Comparison of ENCODE assay signal across 7 cellular contexts in the genomic region with DNA sequence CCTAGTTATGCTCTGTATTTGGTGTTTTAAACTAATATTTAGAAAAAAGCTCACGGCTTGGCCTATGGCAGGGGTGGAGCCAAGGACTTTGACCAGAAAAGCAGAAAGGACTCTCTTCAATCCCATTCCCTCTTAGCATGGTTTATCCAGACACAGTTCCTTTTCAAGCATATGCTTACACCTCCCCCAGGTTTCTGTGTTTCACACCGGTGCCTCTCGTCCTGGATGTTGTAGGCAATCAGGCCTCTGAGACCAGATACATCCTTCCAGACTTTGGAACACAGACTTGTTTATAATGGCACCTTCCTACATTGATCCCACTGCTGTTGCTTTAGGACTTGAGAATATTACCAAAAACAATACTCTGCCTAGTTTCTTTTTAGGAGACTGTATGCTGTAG.
"Had no signal": no experiment of that assay in that cellular context is flagged by ENCODE, and none has a peak within 500 bp of the region (broad histone marks: within the 10 kb centered on the region; RNA-seq: fewer than 3 reads in every experiment).

No MANE protein-coding gene starts in this region.

- H3K27ac Mint-ChIP-seq: IgD-negative memory B cell had no signal

- H3K27me3 Mint-ChIP-seq: IgD-negative memory B cell had no signal

- H3K4me3 ChIP-seq: K562 had no signal

- H3K4me1 Mint-ChIP-seq: IgD-negative memory B cell had no signal

- H3K36me3 Mint-ChIP-seq: IgD-negative memory B cell had no signal

- H3K27ac ChIP-seq: HL-60 had no signal

- DNase-seq: IMR-90, KBM-7 had no signal

- H3K4me3 Mint-ChIP-seq: IgD-negative memory B cell had no signal

- FAIRE-seq: HepG2, HTR-8/SVneo, K562 had no signal
